1 cellular context compared by ENCODE assay signal in the genomic region with DNA sequence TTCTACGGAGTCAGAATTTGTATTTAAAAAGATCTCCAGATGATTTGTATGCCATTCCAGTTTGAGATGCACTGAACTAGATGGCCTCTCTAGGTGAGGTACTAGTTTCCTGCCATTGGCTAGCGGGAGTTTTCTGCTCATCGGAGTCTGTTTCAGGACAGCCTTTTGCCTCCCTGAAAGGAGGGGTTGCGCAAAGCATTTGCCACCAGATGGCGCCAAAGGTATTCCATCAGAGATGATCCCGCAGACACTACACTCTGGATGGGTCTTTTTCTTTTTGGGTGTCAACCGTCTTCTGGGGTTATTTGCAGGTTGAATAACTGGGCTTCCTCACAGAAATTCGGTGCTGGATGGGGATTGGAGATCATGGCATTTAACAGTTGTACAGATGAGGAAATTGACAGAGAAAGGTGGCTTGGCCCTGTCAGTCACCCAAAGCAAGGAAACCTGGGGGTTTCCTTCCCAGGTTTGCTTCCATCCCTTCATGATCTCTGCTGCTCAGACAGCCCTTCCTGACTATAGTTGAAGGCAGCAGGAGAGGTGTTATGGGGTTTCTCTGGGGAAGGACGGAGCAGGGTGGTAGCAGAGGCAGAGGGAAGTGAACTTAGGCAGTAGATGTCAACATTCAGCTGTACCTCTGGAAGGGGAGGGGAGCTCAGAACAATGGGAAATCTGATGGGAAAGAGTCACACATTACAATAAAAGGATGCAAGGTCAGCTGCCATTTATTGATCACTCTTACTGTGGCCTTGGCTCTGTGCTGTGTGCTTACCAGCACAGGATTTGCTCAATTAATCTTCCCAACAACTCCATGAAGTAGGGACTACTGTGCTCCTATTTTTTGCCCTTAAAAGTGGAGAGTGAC.
TF ChIP-seq lines count a peak whose summit lies in the region.

No MANE protein-coding gene starts in this region.

TF ChIP-seq in HEK293, 187 proteins besides CTCF, POLR2A, EP300 and RAD21 (continued from another document):
- TF ChIP-seq PBX3 (CRISPR knock-in tag; IDR thresholded peaks at IDR 0.05) (0 out of 2 replicates have a peak, but pooled peaks have one; percentile 32), ZNF366 (tag by site-specific recombination; conservative IDR thresholded peaks at IDR 0.05) (0 out of 2 replicates have a peak, but pooled peaks have one; percentile 11), ZNF146 (tag by site-specific recombination; IDR thresholded peaks at IDR 0.05) (no peak)
